In the genomic region with DNA sequence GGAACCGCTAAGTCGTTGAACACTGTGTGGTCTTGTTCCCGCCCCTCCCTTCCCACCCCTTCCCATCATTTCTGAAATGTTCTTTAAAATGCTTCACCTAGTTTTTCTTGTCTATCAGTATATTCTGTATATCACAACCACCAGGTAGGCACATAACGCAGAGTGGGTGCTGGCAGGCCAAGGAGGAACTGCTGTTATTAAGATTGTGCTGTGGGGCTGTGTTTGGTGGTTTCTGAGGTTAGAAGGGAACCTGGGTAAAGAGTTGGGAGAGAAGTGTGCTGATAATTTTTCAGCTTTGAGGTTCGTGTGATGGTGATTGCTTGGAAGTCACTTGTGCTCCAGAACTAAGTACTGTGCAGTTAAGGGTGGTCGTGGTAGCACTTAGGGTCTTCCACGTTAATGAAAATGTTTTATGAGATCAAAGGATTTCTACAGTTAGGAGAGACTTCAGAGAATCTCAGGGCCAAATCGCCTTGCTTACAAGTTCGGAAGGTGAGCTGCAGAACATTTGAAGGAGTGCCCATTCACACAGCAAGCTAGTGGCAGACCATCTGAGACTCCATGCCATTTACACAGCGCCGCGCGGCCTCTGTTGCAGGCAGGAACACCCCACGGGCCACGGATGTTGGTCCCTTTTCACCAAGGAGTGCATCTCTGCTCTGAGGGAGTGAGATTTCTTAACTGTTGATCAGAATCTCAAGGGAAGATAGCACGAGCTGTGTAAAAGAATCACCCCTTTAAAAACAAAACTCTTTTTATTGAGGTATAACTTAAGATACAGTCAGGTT, we compare ENCODE assay signal across 8 cellular contexts. TPM values are rescaled to one million over a fixed set of nuclear protein-coding genes. Genes with fewer than 3 reads are reported as not detected.
DNase-seq lines count a peak whose midpoint lies in the region; ATAC-seq, FAIRE-seq and TF ChIP-seq lines count a peak whose summit lies in the region.

No MANE protein-coding gene starts in this region.

- no peak for FAIRE-seq in astrocyte (lab: Jason Lieb, UNC)

- H3K4me3 Mint-ChIP-seq in astrocyte (ENCODE audit: unreplicated experiment): peak overlapping the region; percentile 86

- no peak for DNase-seq in A673 (ENCODE audit: low spot score)
- DNase-seq in Kasumi-1 (lab: John Stamatoyannopoulos, UW): peak; percentile 20 to 46
- no peak for DNase-seq in astrocyte (ENCODE audit: low read depth)
- peak; percentile 23 for DNase-seq in lung (ENCODE audit: low spot score)
- DNase-seq in NCI-H2081 treated with DMSO at 0.1 percent for 48 hours (lab: John Stamatoyannopoulos, UW): no peak
- no peak for DNase-seq in D341Med (ENCODE audit: low spot score)

- H3K4me1 ChIP-seq in A673 (ENCODE audit: insufficient read depth, low read length, poor library complexity, severe bottlenecking) (peaks cover 14% of the 10 kb centered on the region), astrocyte (ENCODE audit: insufficient read depth, low read length) (peaks cover 11% of the 10 kb centered on the region), lung (ENCODE audit: control insufficient read depth in 2 of 2, insufficient read depth in 2 of 2, low read length in 2 of 2) (peaks cover 11 to 29% of the 10 kb centered on the region in 2 donors)

- TF ChIP-seq CTCF in A673 (conservative IDR thresholded peaks at IDR 0.05; ENCODE audit: low read depth, low read length) (no peak), astrocyte (IDR thresholded peaks at IDR 0.05; ENCODE audit: insufficient read depth, low read depth, low read length) (no peak), lung (IDR thresholded peaks at IDR 0.05; ENCODE audit: control extremely low read depth, extremely low read depth) (no peak)

- H3K4me1 Mint-ChIP-seq in astrocyte (ENCODE audit: low read depth, unreplicated experiment): peaks cover 21% of the 10 kb centered on the region

- H4K20me1 ChIP-seq in astrocyte (ENCODE audit: insufficient read depth, low read length): peaks cover 60% of the 10 kb centered on the region

- H3K79me2 ChIP-seq in astrocyte (ENCODE audit: insufficient read depth, low read length): peaks cover 63% of the 10 kb centered on the region

- H3K9me3 Mint-ChIP-seq in astrocyte (ENCODE audit: unreplicated experiment): no peaks in the 10 kb centered on the region

- ATAC-seq in lung (ENCODE audit: insufficient read depth, low FRiP score): no peak
- no peak for ATAC-seq in GM18868 (IDR thresholded peaks at IDR 0.05; ENCODE audit: unreplicated experiment)
- no peak for ATAC-seq in GM19463 (IDR thresholded peaks at IDR 0.05; ENCODE audit: unreplicated experiment)

- WGBS in lung, 2 donors: 61 to 67% methylated on average over 16 of the region's 16 CpGs

- peak overlapping the region; percentile 71 for H3K27ac Mint-ChIP-seq in astrocyte (ENCODE audit: unreplicated experiment)

- no peaks in the 10 kb centered on the region for H3K27me3 Mint-ChIP-seq in astrocyte (ENCODE audit: low read depth, unreplicated experiment)

- peak overlapping the region; percentile 71 for H3K4me3 ChIP-seq in A673 (ENCODE audit: low read depth, low read length, poor library complexity, severe bottlenecking)
- H3K4me3 ChIP-seq in astrocyte (ENCODE audit: insufficient read depth, low read depth, low read length): peak overlapping the region; percentile 81
- no peak overlapping the region for H3K4me3 ChIP-seq in lung

- H3K9ac ChIP-seq in astrocyte (ENCODE audit: low read length): peak overlapping the region; percentile 85

- H3K9me3 ChIP-seq in A673 (ENCODE audit: low read depth, low read length, poor library complexity, severe bottlenecking) (no peaks in the 10 kb centered on the region), astrocyte (ENCODE audit: insufficient read depth, low read depth, low read length) (no peaks in the 10 kb centered on the region), lung (ENCODE audit: control insufficient read depth in 2 of 2, insufficient read depth in 1 of 2, low read length in 1 of 2) (no peaks in the 10 kb centered on the region)

- no peak overlapping the region for H2AFZ ChIP-seq in astrocyte (ENCODE audit: low read depth, low read length)

- H3K36me3 Mint-ChIP-seq in astrocyte (ENCODE audit: low read depth, unreplicated experiment): peaks cover 2% of the 10 kb centered on the region

- no peaks in the 10 kb centered on the region for H3K27me3 ChIP-seq in A673 (replicated peaks; ENCODE audit: insufficient read depth, low read depth, low read length, poor library complexity)
- H3K27me3 ChIP-seq in astrocyte (ENCODE audit: insufficient read depth, low read length): no peaks in the 10 kb centered on the region
- no peaks in the 10 kb centered on the region for H3K27me3 ChIP-seq in lung (ENCODE audit: control insufficient read depth, insufficient read depth)

- CTCF ChIA-PET in A673 (lab: Charles Lee): no interaction called here

- peak overlapping the region; percentile 93 for H3K4me2 ChIP-seq in astrocyte (ENCODE audit: low read length)

- H3K27ac ChIP-seq in A673 (ENCODE audit: low read depth, low read length, poor library complexity, severe bottlenecking) (peak overlapping the region; percentile 96), astrocyte (ENCODE audit: low read depth, low read length) (peak overlapping the region; percentile 72), lung (ENCODE audit: low read depth in 1 of 2, low read length in 1 of 2) (no peak overlapping the region)

- intact Hi-C loops in A673 (cut with micrococcal nuclease; ENCODE audit: unreplicated experiment): no loop called here

- H3K36me3 ChIP-seq in A673 (ENCODE audit: insufficient read depth, low read length, poor library complexity, severe bottlenecking) (peaks cover 10% of the 10 kb centered on the region), astrocyte (ENCODE audit: insufficient read depth, low read length) (no peaks in the 10 kb centered on the region), lung (ENCODE audit: control insufficient read depth in 2 of 2, insufficient read depth in 2 of 2, low read length in 2 of 2) (peaks cover 0 to 8% of the 10 kb centered on the region in 2 donors)

- POLR2A ChIA-PET in A673 (lab: Charles Lee; ENCODE audit: low non-redundant PET): no interaction called here

- BruUV-seq in A673 (replicated peaks; lab: Mats Ljungman, UMichigan): TSS peak; percentile 59

RNA-seq across cellular contexts. Expression of gene UBE3C, which starts 1.6 kb away (rescaled TPM):
- 66.4 and 77.9 TPM in 2 replicates for total RNA-seq in A673 (2021)
- total RNA-seq in astrocyte: 73.7 and 76.9 TPM in 2 replicates
- total RNA-seq in lung: 10 to 100 TPM; 57.3 to 91.8 TPM
- polyA plus RNA-seq in lung: 10 to 100 TPM; 12.7 to 34.8 TPM

Comparison
In these comparisons a context has a peak if more than half of its experiments do, and no peak if none do; other contexts are left out.
1. DNase-seq: peak in Kasumi-1 (2 of 2) and lung (single experiment); none in A673 (single experiment), astrocyte (single experiment), NCI-H2081 treated with DMSO at 0.1 percent for 48 hours (single experiment) and D341Med (single experiment).
2. H3K27ac ChIP-seq: peak in A673 (single experiment) and astrocyte (single experiment); none in lung (0 of 2).